ENCODE assay signal across 8 cellular contexts in the genomic region with DNA sequence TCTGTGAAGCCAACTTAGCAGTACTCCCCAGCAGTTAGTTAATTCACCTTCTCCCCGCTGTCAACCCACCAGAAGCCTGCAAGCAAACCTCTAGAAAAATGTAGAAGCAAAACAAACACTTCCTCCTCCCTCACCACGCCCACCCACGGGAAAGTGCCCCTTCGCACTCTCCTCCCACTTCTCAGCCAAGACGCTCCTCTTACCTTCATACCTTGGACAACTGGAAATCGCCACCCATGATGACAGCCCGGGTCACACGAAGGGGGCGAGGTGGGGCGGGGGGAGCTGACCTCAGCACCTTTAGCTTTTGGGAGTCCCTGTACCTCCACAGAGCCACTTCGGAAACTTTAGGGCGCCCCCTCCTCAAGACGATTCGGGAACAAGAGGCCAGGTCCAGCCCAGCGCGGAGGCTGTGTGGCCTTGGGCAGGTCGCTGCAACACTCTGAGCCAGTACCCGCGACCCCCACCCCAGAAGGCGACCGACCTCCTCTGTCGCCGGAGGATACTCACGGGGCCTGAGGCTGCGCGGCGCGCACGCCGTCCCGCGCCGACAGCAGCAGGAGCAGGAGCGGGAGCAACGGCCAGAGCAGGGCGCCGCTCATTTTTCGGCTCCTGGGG.
DNase-seq lines count a peak whose midpoint lies in the region; ATAC-seq and TF ChIP-seq lines count a peak whose summit lies in the region.

No MANE protein-coding gene starts in this region.

- no peak for TF ChIP-seq CTCF in foreskin fibroblast (IDR thresholded peaks at IDR 0.05; ENCODE audit: low read depth, low read length)

- H3K4me3 ChIP-seq in foreskin fibroblast (ENCODE audit: low read depth in 1 of 2, low read length in 2 of 2) = no peak overlapping the region

- ATAC-seq in GM21390 (IDR thresholded peaks at IDR 0.05; ENCODE audit: unreplicated experiment) = no peak

- DNase-seq in NCI-H2227 (lab: John Stamatoyannopoulos, UW; ENCODE audit: unreplicated experiment) = peak; percentile 11
- no peak for DNase-seq in NCI-H2227 treated with DMSO at 0.1 percent for 48 hours (lab: John Stamatoyannopoulos, UW)
- peak; percentile 6 for DNase-seq in activated effector memory CD4-positive, alpha-beta T cell treated with Interleukin-2 at 50 U/mL for 16 hours
- DNase-seq in islet precursor cell = peak; percentile 76
- peak; percentile 8 for DNase-seq in stimulated activated naive CD4-positive, alpha-beta T cell treated with Interleukin-2 at 50 U/mL for 16 hours (lab: John Stamatoyannopoulos, UW)
- no peak for DNase-seq in foreskin fibroblast
- no peak for DNase-seq in NCI-H1417 (lab: John Stamatoyannopoulos, UW)

Comparison
In these comparisons a context has a peak if more than half of its experiments do, and no peak if none do; other contexts are left out.
1. DNase-seq: peak in NCI-H2227 (single experiment), activated effector memory CD4-positive, alpha-beta T cell treated with Interleukin-2 at 50 U/mL for 16 hours (single experiment), islet precursor cell (single experiment) and stimulated activated naive CD4-positive, alpha-beta T cell treated with Interleukin-2 at 50 U/mL for 16 hours (single experiment); none in NCI-H2227 treated with DMSO at 0.1 percent for 48 hours (single experiment), foreskin fibroblast (0 of 2) and NCI-H1417 (0 of 3).